8 cellular contexts compared by ENCODE assay signal in the genomic region with DNA sequence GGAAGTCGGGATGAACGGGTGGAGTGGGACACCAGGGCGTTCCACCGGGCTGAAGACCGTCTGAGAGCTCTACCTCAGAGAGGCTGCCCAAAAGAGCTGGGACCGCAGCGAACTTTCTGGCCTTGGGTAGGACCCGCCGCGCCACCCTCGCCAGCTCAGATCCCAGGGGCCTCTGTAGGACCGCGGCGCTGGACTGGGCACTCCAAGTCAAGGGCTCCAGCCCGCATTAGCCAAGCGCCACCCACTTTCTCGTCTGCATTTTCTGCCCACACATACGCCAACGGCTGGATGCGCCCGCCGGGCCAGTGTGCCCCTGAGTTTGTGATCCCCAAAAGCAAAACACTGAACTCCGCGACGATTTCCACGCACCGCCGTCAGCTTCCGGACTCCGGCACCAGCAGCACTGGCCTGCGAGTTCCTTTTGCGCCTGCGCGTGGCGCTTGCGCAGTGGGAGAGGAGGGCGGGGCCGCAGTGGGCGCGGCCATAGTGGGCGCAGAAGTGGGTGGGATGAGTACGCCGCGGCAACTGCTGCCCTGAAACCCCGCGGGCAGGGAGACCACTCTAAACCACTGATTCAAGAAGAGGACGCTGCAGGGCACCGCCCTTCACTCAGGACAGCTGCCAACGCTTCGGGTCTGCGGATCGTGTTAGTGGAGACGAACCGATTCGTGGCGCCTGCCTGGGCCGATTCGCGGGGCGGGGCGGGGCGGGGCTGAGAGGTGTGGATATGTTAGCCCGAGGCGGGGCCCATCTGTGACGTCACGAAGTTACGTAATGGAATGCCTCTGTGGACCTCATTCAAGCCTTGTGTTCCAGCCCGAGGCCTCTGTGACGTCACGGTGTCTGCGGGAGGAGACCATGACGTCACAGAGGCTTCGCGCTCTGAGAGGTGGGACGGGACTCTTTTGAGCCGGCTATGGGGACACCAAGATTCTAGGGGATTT. TPM values are rescaled to one million over a fixed set of nuclear protein-coding genes. Genes with fewer than 3 reads are reported as not detected.
DNase-seq lines count a peak whose midpoint lies in the region; ATAC-seq and TF ChIP-seq lines count a peak whose summit lies in the region.

No MANE protein-coding gene starts in this region.

- peak overlapping the region; percentile 87 for H3K27ac ChIP-seq in C4-2B
- peak overlapping the region; percentile 92 to 99 for H3K27ac ChIP-seq in coronary artery

- peaks cover 10% of the 10 kb centered on the region for H3K36me3 Mint-ChIP-seq in activated CD4-positive, alpha-beta T cell treated with anti-CD3 and anti-CD28 coated beads, Interleukin-2, amount 10 ng/mL, durations not matched to agents 7 days and 5 days (ENCODE audit: low read depth)

- H3K4me1 Mint-ChIP-seq in activated CD4-positive, alpha-beta T cell treated with anti-CD3 and anti-CD28 coated beads, Interleukin-2, amount 10 ng/mL, durations not matched to agents 7 days and 5 days, result peaks cover 31% of the 10 kb centered on the region

- H3K27ac Mint-ChIP-seq in activated CD4-positive, alpha-beta T cell treated with anti-CD3 and anti-CD28 coated beads, Interleukin-2, amount 10 ng/mL, durations not matched to agents 7 days and 5 days, result peak overlapping the region; percentile 99

- ATAC-seq in GM19372 (IDR thresholded peaks at IDR 0.05; ENCODE audit: low read depth, unreplicated experiment) (peak; percentile 84), HG03520 (IDR thresholded peaks at IDR 0.05; ENCODE audit: unreplicated experiment) (peak; percentile 88), left lobe of liver (peak; percentile 88)

- CTCF ChIA-PET in activated CD4-positive, alpha-beta T cell treated with anti-CD3 and anti-CD28 coated beads, Interleukin-2, amount 10 ng/mL, durations not matched to agents 7 days and 5 days (lab: Charles Lee), result interaction anchor here (1.4 to 2.9 kb wide), 2 partner anchors 9 to 12 kb away, joined by 4 to 15 read pairs; a partner anchor contains a TSS

- H3K4me3 ChIP-seq in coronary artery, result peak overlapping the region; percentile 92

- H3K27me3 Mint-ChIP-seq in activated CD4-positive, alpha-beta T cell treated with anti-CD3 and anti-CD28 coated beads, Interleukin-2, amount 10 ng/mL, durations not matched to agents 7 days and 5 days, result peaks cover 35% of the 10 kb centered on the region

- TF ChIP-seq CTCF in C4-2B (conservative IDR thresholded peaks at IDR 0.05) (no peak), coronary artery (IDR thresholded peaks at IDR 0.05) (no peak)

- peak overlapping the region; percentile 86 for H3K4me3 Mint-ChIP-seq in activated CD4-positive, alpha-beta T cell treated with anti-CD3 and anti-CD28 coated beads, Interleukin-2, amount 10 ng/mL, durations not matched to agents 7 days and 5 days

- H3K9me3 Mint-ChIP-seq in activated CD4-positive, alpha-beta T cell treated with anti-CD3 and anti-CD28 coated beads, Interleukin-2, amount 10 ng/mL, durations not matched to agents 7 days and 5 days, result peaks cover 2% of the 10 kb centered on the region

- DNase-seq in NCI-H526 (lab: John Stamatoyannopoulos, UW) (peak; percentile 93 to 96), coronary artery (ENCODE audit: low spot score) (peak; percentile 97), left lobe of liver (ENCODE audit: low spot score) (peak; percentile 97)
- DNase-seq in activated CD4-positive, alpha-beta T cell treated with anti-CD3 and anti-CD28 coated beads, Interleukin-2, amount 10 ng/mL, durations not matched to agents 7 days and 5 days, result peak; percentile 97
- DNase-seq in stimulated activated CD4-positive, alpha-beta T cell treated with anti-CD3 and anti-CD28 coated beads, Interleukin-1b, Interleukin-23, amount 100 ng/mL, for 48 hours, result peak; percentile 94

- POLR2A ChIA-PET in activated CD4-positive, alpha-beta T cell treated with anti-CD3 and anti-CD28 coated beads, Interleukin-2, amount 10 ng/mL, durations not matched to agents 7 days and 5 days (lab: Charles Lee), result no interaction called here

RNA-seq across cellular contexts. Expression of a gene that starts 10.5 kb away (rescaled TPM):
- not detected for total RNA-seq in activated CD4-positive, alpha-beta T cell treated with anti-CD3 and anti-CD28 coated beads, Interleukin-2, amount 10 ng/mL, durations not matched to agents 7 days and 5 days
- 0.18 TPM for total RNA-seq in left lobe of liver

Comparison
In these comparisons a context has a peak if more than half of its experiments do, and no peak if none do; other contexts are left out.
1. Peak in every context shown above with its lines: DNase-seq, ATAC-seq, H3K4me3 ChIP-seq and H3K27ac ChIP-seq.